In genomic region chr13:99228737-99229691, GRCh38 we compare ENCODE assay signal across 8 cellular contexts. TPM values are rescaled to one million over a fixed set of nuclear protein-coding genes. Genes with fewer than 3 reads are reported as not detected.
DNase-seq lines count a peak whose midpoint lies in the region; ATAC-seq and TF ChIP-seq lines count a peak whose summit lies in the region.

No MANE protein-coding gene starts in this region.

- H3K9me3 Mint-ChIP-seq in GM23338 = no peaks in the 10 kb centered on the region
- H3K9me3 Mint-ChIP-seq in nephron progenitor cell = peaks cover 5% of the 10 kb centered on the region
- H3K9me3 Mint-ChIP-seq in progenitor cell of endocrine pancreas (ENCODE audit: low read depth) = no peaks in the 10 kb centered on the region

- no peaks in the 10 kb centered on the region for H3K9me3 ChIP-seq in KOPT-K1 (ENCODE audit: insufficient read depth, low read length, poor library complexity, severe bottlenecking)

- H3K36me3 ChIP-seq in GM23338 (ENCODE audit: insufficient read depth) (no peaks in the 10 kb centered on the region), KOPT-K1 (ENCODE audit: insufficient read depth, low read length) (peaks cover 12% of the 10 kb centered on the region)

- H3K9me2 ChIP-seq in GM23338 (ENCODE audit: insufficient read depth) = no peaks in the 10 kb centered on the region

- peak; percentile 94 for ATAC-seq in GM18499 (IDR thresholded peaks at IDR 0.05; ENCODE audit: insufficient read depth, unreplicated experiment)
- ATAC-seq in GM23338 = no peak

- H3K4me3 ChIP-seq in GM23338 = no peak overlapping the region

- DNase-seq in GM23338 (ENCODE audit: low spot score) (no peak), astrocyte of the hippocampus (ENCODE audit: low read depth, low spot score) (peak; percentile 86), nephron progenitor cell (no peak), NCI-H1436 treated with DMSO at 0.1 percent for 48 hours (lab: John Stamatoyannopoulos, UW) (no peak), progenitor cell of endocrine pancreas (ENCODE audit: low spot score, unreplicated experiment) (no peak), NCI-H1092 treated with DMSO at 0.1 percent for 48 hours (lab: John Stamatoyannopoulos, UW) (no peak)

- H3K27ac ChIP-seq in GM23338 (ENCODE audit: low read depth) (no peak overlapping the region), KOPT-K1 (ENCODE audit: low read depth, low read length, poor library complexity, severe bottlenecking) (peak overlapping the region; percentile 81)

- H4K20me1 ChIP-seq in GM23338 (replicated peaks; ENCODE audit: insufficient read depth) = peaks cover 50% of the 10 kb centered on the region

- H3K79me2 ChIP-seq in GM23338 (replicated peaks; ENCODE audit: insufficient read depth) = peaks cover 97% of the 10 kb centered on the region

- peaks cover 31% of the 10 kb centered on the region for H3K4me1 Mint-ChIP-seq in GM23338
- H3K4me1 Mint-ChIP-seq in nephron progenitor cell = peaks cover 33% of the 10 kb centered on the region
- H3K4me1 Mint-ChIP-seq in progenitor cell of endocrine pancreas (ENCODE audit: low read depth) = peaks cover 4% of the 10 kb centered on the region

- no peaks in the 10 kb centered on the region for H3K4me1 ChIP-seq in GM23338 (ENCODE audit: insufficient read depth)

- no peak overlapping the region for H3K4me2 ChIP-seq in GM23338

- H3F3A ChIP-seq in GM23338 (replicated peaks; ENCODE audit: low read depth) = no peaks in the 10 kb centered on the region

- H3K27me3 ChIP-seq in GM23338 (ENCODE audit: insufficient read depth) = no peaks in the 10 kb centered on the region

- H3K27ac Mint-ChIP-seq in GM23338 = peak overlapping the region; percentile 1; the same call in 1 of the 2 replicates
- H3K27ac Mint-ChIP-seq in nephron progenitor cell = peak overlapping the region; percentile 67
- no peak overlapping the region for H3K27ac Mint-ChIP-seq in progenitor cell of endocrine pancreas

- H3K36me3 Mint-ChIP-seq in GM23338 (ENCODE audit: low read depth) = no peaks in the 10 kb centered on the region
- H3K36me3 Mint-ChIP-seq in nephron progenitor cell (ENCODE audit: low read depth) = peaks cover 45% of the 10 kb centered on the region
- peaks cover 3% of the 10 kb centered on the region for H3K36me3 Mint-ChIP-seq in progenitor cell of endocrine pancreas (ENCODE audit: insufficient read depth)

- H3K4me3 Mint-ChIP-seq in GM23338 (no peak overlapping the region), nephron progenitor cell (no peak overlapping the region), progenitor cell of endocrine pancreas (ENCODE audit: low read depth) (no peak overlapping the region)

- TF ChIP-seq CTCF in GM23338 (conservative IDR thresholded peaks at IDR 0.05; ENCODE audit: low read depth in 2 of 2) (no peak), nephron progenitor cell (IDR thresholded peaks at IDR 0.05) (no peak), progenitor cell of endocrine pancreas (IDR thresholded peaks at IDR 0.05; ENCODE audit: unreplicated experiment) (no peak)

- H2AFZ ChIP-seq in GM23338 = no peak overlapping the region

- peaks cover 6% of the 10 kb centered on the region for H3K27me3 Mint-ChIP-seq in GM23338 (ENCODE audit: insufficient read depth, low read depth, poor library complexity)
- H3K27me3 Mint-ChIP-seq in nephron progenitor cell (ENCODE audit: low read depth, poor library complexity) = no peaks in the 10 kb centered on the region
- no peaks in the 10 kb centered on the region for H3K27me3 Mint-ChIP-seq in progenitor cell of endocrine pancreas

TF ChIP-seq in GM23338, 12 proteins besides CTCF, POLR2A, EP300 and RAD21 (continues in another document):
- TF ChIP-seq ZNF114 (CRISPR knock-in tag; IDR thresholded peaks at IDR 0.05) = no peak
- TF ChIP-seq, protein P1, sequence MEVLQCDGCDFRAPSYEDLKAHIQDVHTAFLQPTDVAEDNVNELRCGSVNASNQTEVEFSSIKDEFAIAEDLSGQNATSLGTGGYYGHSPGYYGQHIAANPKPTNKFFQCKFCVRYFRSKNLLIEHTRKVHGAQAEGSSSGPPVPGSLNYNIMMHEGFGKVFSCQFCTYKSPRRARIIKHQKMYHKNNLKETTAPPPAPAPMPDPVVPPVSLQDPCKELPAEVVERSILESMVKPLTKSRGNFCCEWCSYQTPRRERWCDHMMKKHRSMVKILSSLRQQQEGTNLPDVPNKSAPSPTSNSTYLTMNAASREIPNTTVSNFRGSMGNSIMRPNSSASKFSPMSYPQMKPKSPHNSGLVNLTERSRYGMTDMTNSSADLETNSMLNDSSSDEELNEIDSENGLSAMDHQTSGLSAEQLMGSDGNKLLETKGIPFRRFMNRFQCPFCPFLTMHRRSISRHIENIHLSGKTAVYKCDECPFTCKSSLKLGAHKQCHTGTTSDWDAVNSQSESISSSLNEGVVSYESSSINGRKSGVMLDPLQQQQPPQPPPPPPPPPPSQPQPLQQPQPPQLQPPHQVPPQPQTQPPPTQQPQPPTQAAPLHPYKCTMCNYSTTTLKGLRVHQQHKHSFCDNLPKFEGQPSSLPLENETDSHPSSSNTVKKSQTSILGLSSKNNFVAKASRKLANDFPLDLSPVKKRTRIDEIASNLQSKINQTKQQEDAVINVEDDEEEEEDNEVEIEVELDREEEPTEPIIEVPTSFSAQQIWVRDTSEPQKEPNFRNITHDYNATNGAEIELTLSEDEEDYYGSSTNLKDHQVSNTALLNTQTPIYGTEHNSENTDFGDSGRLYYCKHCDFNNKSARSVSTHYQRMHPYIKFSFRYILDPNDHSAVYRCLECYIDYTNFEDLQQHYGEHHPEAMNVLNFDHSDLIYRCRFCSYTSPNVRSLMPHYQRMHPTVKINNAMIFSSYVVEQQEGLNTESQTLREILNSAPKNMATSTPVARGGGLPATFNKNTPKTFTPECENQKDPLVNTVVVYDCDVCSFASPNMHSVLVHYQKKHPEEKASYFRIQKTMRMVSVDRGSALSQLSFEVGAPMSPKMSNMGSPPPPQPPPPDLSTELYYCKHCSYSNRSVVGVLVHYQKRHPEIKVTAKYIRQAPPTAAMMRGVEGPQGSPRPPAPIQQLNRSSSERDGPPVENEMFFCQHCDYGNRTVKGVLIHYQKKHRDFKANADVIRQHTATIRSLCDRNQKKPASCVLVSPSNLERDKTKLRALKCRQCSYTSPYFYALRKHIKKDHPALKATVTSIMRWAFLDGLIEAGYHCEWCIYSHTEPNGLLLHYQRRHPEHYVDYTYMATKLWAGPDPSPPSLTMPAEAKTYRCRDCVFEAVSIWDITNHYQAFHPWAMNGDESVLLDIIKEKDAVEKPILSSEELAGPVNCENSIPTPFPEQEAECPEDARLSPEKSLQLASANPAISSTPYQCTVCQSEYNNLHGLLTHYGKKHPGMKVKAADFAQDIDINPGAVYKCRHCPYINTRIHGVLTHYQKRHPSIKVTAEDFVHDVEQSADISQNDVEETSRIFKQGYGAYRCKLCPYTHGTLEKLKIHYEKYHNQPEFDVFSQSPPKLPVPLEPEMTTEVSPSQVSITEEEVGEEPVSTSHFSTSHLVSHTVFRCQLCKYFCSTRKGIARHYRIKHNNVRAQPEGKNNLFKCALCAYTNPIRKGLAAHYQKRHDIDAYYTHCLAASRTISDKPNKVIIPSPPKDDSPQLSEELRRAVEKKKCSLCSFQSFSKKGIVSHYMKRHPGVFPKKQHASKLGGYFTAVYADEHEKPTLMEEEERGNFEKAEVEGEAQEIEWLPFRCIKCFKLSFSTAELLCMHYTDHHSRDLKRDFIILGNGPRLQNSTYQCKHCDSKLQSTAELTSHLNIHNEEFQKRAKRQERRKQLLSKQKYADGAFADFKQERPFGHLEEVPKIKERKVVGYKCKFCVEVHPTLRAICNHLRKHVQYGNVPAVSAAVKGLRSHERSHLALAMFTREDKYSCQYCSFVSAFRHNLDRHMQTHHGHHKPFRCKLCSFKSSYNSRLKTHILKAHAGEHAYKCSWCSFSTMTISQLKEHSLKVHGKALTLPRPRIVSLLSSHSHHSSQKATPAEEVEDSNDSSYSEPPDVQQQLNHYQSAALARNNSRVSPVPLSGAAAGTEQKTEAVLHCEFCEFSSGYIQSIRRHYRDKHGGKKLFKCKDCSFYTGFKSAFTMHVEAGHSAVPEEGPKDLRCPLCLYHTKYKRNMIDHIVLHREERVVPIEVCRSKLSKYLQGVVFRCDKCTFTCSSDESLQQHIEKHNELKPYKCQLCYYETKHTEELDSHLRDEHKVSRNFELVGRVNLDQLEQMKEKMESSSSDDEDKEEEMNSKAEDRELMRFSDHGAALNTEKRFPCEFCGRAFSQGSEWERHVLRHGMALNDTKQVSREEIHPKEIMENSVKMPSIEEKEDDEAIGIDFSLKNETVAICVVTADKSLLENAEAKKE (CRISPR knock-in tag; IDR thresholded peaks at IDR 0.05) = no peak
- TF ChIP-seq EZH2phosphoT487 (IDR thresholded peaks at IDR 0.05; ENCODE audit: unreplicated experiment) = no peak
- TF ChIP-seq CREB1 (CRISPR knock-in tag; IDR thresholded peaks at IDR 0.05; ENCODE audit: low read depth) = no peak
- TF ChIP-seq NANOG (IDR thresholded peaks at IDR 0.05; ENCODE audit: borderline replicate concordance) = no peak
- no peak for TF ChIP-seq STAT1 (IDR thresholded peaks at IDR 0.05; ENCODE audit: unreplicated experiment)
- TF ChIP-seq JUNB (IDR thresholded peaks at IDR 0.05; ENCODE audit: unreplicated experiment) = no peak
- no peak for TF ChIP-seq ETS1 (IDR thresholded peaks at IDR 0.05)
- TF ChIP-seq EZH2 (IDR thresholded peaks at IDR 0.05; ENCODE audit: low read depth, unreplicated experiment) = no peak

RNA-seq across cellular contexts. Expression of gene UBAC2, which starts 28.4 kb away (rescaled TPM):
- 76.9 and 112 TPM in 2 replicates for total RNA-seq in GM23338 (2014; rRNA removed; shearing (Covaris generic))
- 34.3 and 37.9 TPM in 2 replicates for polyA plus RNA-seq in GM23338 (2016; fragmentation: Nextera tagmentation; extraction: Ambion mirVana)
- total RNA-seq in progenitor cell of endocrine pancreas = 60.6 and 61.6 TPM in 2 replicates

RNA-seq across cellular contexts. Expression of gene GPR18, which starts 29.2 kb away (rescaled TPM):
- not detected in 2 replicates for total RNA-seq in GM23338 (2014; rRNA removed; shearing (Covaris generic))
- polyA plus RNA-seq in GM23338 (2016; fragmentation: Nextera tagmentation; extraction: Ambion mirVana) = 2.6 and 3.0 TPM in 2 replicates
- total RNA-seq in progenitor cell of endocrine pancreas = not detected in 2 replicates
